8 cellular contexts compared by ENCODE assay signal in the genomic region with DNA sequence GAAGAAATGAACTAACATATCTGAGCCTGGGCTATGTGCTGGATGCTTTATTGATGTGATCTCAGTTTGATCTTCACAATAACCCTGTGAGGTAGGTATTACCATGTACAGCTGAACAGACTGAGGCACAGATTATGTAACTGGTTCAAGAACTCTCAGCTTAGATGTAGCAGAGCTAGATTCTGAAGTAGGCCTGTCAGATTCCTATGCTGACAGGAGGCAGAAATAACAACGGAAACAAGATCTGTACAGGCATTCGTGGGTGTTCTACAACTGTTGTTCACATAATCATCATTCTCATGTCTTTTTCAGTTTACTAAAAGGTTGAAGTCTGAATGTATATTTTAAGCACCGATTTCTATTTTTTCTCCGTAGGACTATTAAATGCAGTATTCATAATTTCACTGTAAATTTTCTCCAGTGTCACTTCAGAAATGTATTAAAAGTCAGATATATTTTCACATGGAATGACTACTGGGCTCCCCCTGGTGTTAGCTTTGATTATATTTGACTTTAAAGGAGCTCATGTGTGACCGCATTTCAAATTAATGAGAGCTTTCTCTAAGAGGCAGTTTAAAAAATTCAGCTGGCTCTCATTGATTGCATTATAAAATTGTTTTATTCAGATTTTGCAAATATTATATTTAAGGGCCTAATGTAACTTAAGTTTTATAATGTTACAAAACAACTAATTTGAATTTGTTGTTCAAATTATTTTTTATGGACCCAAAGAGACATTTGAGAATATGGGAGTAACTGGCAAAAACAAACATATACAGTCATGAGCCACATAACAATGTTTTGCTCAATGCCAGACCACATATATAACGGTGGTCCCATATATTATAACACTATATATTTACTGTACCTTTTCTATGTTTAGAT. TPM values are rescaled to one million over a fixed set of nuclear protein-coding genes. Genes with fewer than 3 reads are reported as not detected.
DNase-seq lines count a peak whose midpoint lies in the region; ATAC-seq and TF ChIP-seq lines count a peak whose summit lies in the region.

No MANE protein-coding gene starts in this region.

- H3K4me1 ChIP-seq in HEK293 (ENCODE audit: control insufficient read depth, insufficient read depth, low read length), result no peaks in the 10 kb centered on the region

- H3K4me3 Mint-ChIP-seq in CD14-positive monocyte, result no peak overlapping the region

- H3K27me3 Mint-ChIP-seq in CD14-positive monocyte (ENCODE audit: low read depth in 3 of 3), result peaks cover 0 to 2% (median 0%) of the 10 kb centered on the region in 3 donors

- TF ChIP-seq POLR2A in erythroblast (IDR thresholded peaks at IDR 0.05; ENCODE audit: low read length), result no peak

- no peaks in the 10 kb centered on the region for H3K9me3 ChIP-seq in HEK293 (ENCODE audit: control insufficient read depth, insufficient read depth, low read depth, low read length)

- POLR2A ChIA-PET in HEK293 (lab: Yijun Ruan, JAX), result no interaction called here

- no peak overlapping the region for H3K27ac Mint-ChIP-seq in CD14-positive monocyte

- peak; percentile 57 for TF ChIP-seq CTCF in CD14-positive monocyte (IDR thresholded peaks at IDR 0.05)
- TF ChIP-seq CTCF in HEK293 (tag by site-specific recombination; IDR thresholded peaks at IDR 0.05), result no peak

- no peak overlapping the region for H3K27ac ChIP-seq in HEK293 (ENCODE audit: extremely low read depth, low read depth, low read length)

- intact Hi-C loops in CD14-positive monocyte (cut with micrococcal nuclease) (no loop called here), Right ventricle myocardium inferior (cut with DNase I) (loop anchor here (10.0 kb wide), 1 partner anchor 493 kb away; no protein-coding TSS in a partner anchor)

- DNase-seq in CD14-positive monocyte (ENCODE audit: low spot score) (no peak), OCI-M1 (lab: John Stamatoyannopoulos, UW) (peak; percentile 89), erythroblast (lab: John Stamatoyannopoulos, UW) (peak; percentile 53 to 74), renal cortical epithelial cell (ENCODE audit: low read depth) (peak; percentile 51), Right ventricle myocardium inferior (ENCODE audit: missing footprints) (no peak), NK-92 (lab: John Stamatoyannopoulos, UW; ENCODE audit: unreplicated experiment) (no peak)

- no peaks in the 10 kb centered on the region for H3K36me3 Mint-ChIP-seq in CD14-positive monocyte

- H3K36me3 ChIP-seq in HEK293 (ENCODE audit: control insufficient read depth in 2 of 2, insufficient read depth in 1 of 2, low read length in 2 of 2), result no peaks in the 10 kb centered on the region

- CTCF ChIA-PET in HEK293 (lab: Yijun Ruan, JAX), result interaction anchor here (0.6 to 2.8 kb wide), 39 partner anchors 9 to 1825 kb away, joined by 3 to 21 read pairs (median 4); a partner anchor contains a TSS

- peaks cover 15% of the 10 kb centered on the region for H3K4me1 Mint-ChIP-seq in CD14-positive monocyte

- peaks cover 0 to 2% (median 0%) of the 10 kb centered on the region in 7 donors for H3K9me3 Mint-ChIP-seq in CD14-positive monocyte

- no peak overlapping the region for H3K4me3 ChIP-seq in HEK293 (ENCODE audit: low read depth, low read length)

- ATAC-seq in HG03469 (IDR thresholded peaks at IDR 0.05; ENCODE audit: unreplicated experiment), result no peak
- ATAC-seq in Right ventricle myocardium inferior, result no peak

TF ChIP-seq in HEK293, 187 proteins besides CTCF, POLR2A, EP300 and RAD21:
- TF ChIP-seq ZNF654 (tag by site-specific recombination; IDR thresholded peaks at IDR 0.05; ENCODE audit: low read depth) (peak; percentile 46), YY1 (tag by site-specific recombination; IDR thresholded peaks at IDR 0.05) (no peak)

RNA-seq across cellular contexts. Expression of a gene that starts 36.4 kb away (rescaled TPM):
- not detected for polyA plus RNA-seq in CD14-positive monocyte
- total RNA-seq in renal cortical epithelial cell (4.8 TPM in 1 of 2 replicates, not detected in the other), Right ventricle myocardium inferior (not detected)

Comparison
In these comparisons a context has a peak if more than half of its experiments do, and no peak if none do; other contexts are left out.
1. DNase-seq: peak in OCI-M1 (single experiment), erythroblast (2 of 2) and renal cortical epithelial cell (single experiment); none in CD14-positive monocyte (single experiment), Right ventricle myocardium inferior (single experiment) and NK-92 (single experiment).